Comparison of ENCODE assay signal across 8 cellular contexts in genomic region chr4:3041192-3042142, GRCh38. TPM values are rescaled to one million over a fixed set of nuclear protein-coding genes. Genes with fewer than 3 reads are reported as not detected.
DNase-seq lines count a peak whose midpoint lies in the region; ATAC-seq, FAIRE-seq and TF ChIP-seq lines count a peak whose summit lies in the region.

No MANE protein-coding gene starts in this region.

- no peak overlapping the region for H3K27ac Mint-ChIP-seq in nephron progenitor cell

- CTCF ChIA-PET in AG04450 (lab: Charles Lee): no interaction called here

- TF ChIP-seq CTCF in AG04450 (IDR thresholded peaks at IDR 0.05; ENCODE audit: low read depth, low read length): no peak
- TF ChIP-seq CTCF in OCI-LY3 (IDR thresholded peaks at IDR 0.05; ENCODE audit: low read depth, low read length): no peak
- TF ChIP-seq CTCF in nephron progenitor cell (IDR thresholded peaks at IDR 0.05): no peak

- H3K27me3 ChIP-seq in AG04450 (ENCODE audit: control insufficient read depth, insufficient read depth, low read length) (peaks cover 20% of the 10 kb centered on the region), OCI-LY3 (ENCODE audit: low read depth, low read length) (peaks cover 30% of the 10 kb centered on the region), small intestine (ENCODE audit: control insufficient read depth in 2 of 2, insufficient read depth in 2 of 2, low read length in 2 of 2) (no peaks in the 10 kb centered on the region)

- H3K9me3 ChIP-seq in AG04450 (ENCODE audit: control insufficient read depth, insufficient read depth, low read length) (no peaks in the 10 kb centered on the region), OCI-LY3 (ENCODE audit: insufficient read depth, low read length) (no peaks in the 10 kb centered on the region), small intestine (ENCODE audit: control insufficient read depth, low read depth) (no peaks in the 10 kb centered on the region)

- H3K4me3 ChIP-seq in AG04450 (ENCODE audit: low read depth, low read length) (peak overlapping the region; percentile 38), OCI-LY3 (ENCODE audit: low read length) (peak overlapping the region; percentile 83), small intestine (ENCODE audit: low read depth in 1 of 2, low read length in 2 of 2) (peak overlapping the region; percentile 25 to 50)

- H3K36me3 ChIP-seq in OCI-LY3 (replicated peaks; ENCODE audit: low read depth, low read length) (no peaks in the 10 kb centered on the region), small intestine (ENCODE audit: control insufficient read depth in 2 of 2, insufficient read depth in 2 of 2, low read length in 2 of 2) (no peaks in the 10 kb centered on the region)

- DNase-seq in AG04450 (ENCODE audit: low read depth, low spot score) (no peak), left ventricle myocardium superior (peak; percentile 75), small intestine (peak; percentile 64), nephron progenitor cell (no peak), ecto neural progenitor cell (ENCODE audit: low spot score) (no peak)
- peak; percentile 44 for DNase-seq in activated naive CD4-positive, alpha-beta T cell treated with anti-CD3 and anti-CD28 coated beads, Interleukin-2, amount 50 U/mL, for 16 hours

- FAIRE-seq in small intestine (lab: Jason Lieb, UNC): no peak

- H3K4me1 ChIP-seq in OCI-LY3 (ENCODE audit: low read length): peaks cover 52% of the 10 kb centered on the region
- H3K4me1 ChIP-seq in small intestine (ENCODE audit: control insufficient read depth in 2 of 2, insufficient read depth in 1 of 2, low read depth in 1 of 2, low read length in 1 of 2): peaks cover 0 to 4% of the 10 kb centered on the region in 2 donors

- H4K20me1 ChIP-seq in OCI-LY3 (ENCODE audit: insufficient read depth, low read length): no peaks in the 10 kb centered on the region

- peaks cover 38% of the 10 kb centered on the region for H3K27me3 Mint-ChIP-seq in nephron progenitor cell (ENCODE audit: low read depth, poor library complexity)

- H3K36me3 Mint-ChIP-seq in nephron progenitor cell (ENCODE audit: low read depth): no peaks in the 10 kb centered on the region

- intact Hi-C loops in left ventricle myocardium superior (cut with micrococcal nuclease): no loop called here

- no peaks in the 10 kb centered on the region for H3K9me3 Mint-ChIP-seq in nephron progenitor cell

- peak; percentile 59 for ATAC-seq in left ventricle myocardium superior

- 24 to 41% (median 31%) methylated on average over 54 to 57 of the region's 57 CpGs for WGBS in small intestine, 3 donors

- peak; percentile 60 for TF ChIP-seq POLR2A in GM19099 (IDR thresholded peaks at IDR 0.05; ENCODE audit: extremely low read depth, insufficient read length, low read depth)

- peak overlapping the region; percentile 84 for H2AFZ ChIP-seq in OCI-LY3 (ENCODE audit: low read depth, low read length)

- H3K27ac ChIP-seq in AG04450 (ENCODE audit: low read depth, low read length) (no peak overlapping the region), OCI-LY3 (ENCODE audit: low read length) (no peak overlapping the region), small intestine (ENCODE audit: low read depth in 1 of 2, low read length in 1 of 2) (peak overlapping the region; percentile 69 to 85)

- POLR2A ChIA-PET in AG04450 (lab: Yijun Ruan, JAX): interaction anchor here (0.9 kb wide), 1 partner anchor 78 kb away, joined by 3 read pairs; the partner anchor contains the start of genes GRK4 and NOP14

- H3K4me2 ChIP-seq in OCI-LY3 (ENCODE audit: low read length): peak overlapping the region; percentile 94

- H3K79me2 ChIP-seq in OCI-LY3 (ENCODE audit: low read length): no peaks in the 10 kb centered on the region

- H3K9ac ChIP-seq in OCI-LY3 (ENCODE audit: low read length): peak overlapping the region; percentile 60

- H3K4me1 Mint-ChIP-seq in nephron progenitor cell: peaks cover 8% of the 10 kb centered on the region

- no peak overlapping the region for H3K4me3 Mint-ChIP-seq in nephron progenitor cell

RNA-seq across cellular contexts. Expression of gene HTT-AS, which starts 32.9 kb away (rescaled TPM):
- polyA plus RNA-seq in AG04450 (2011; rRNA removed) (not detected in 2 replicates), small intestine (not detected)
- not detected in 2 replicates for polyA minus RNA-seq in AG04450 (2011; rRNA and poly(A)+ RNA removed)
- not detected for total RNA-seq in left ventricle myocardium superior

RNA-seq across cellular contexts. Expression of gene HTT, which starts 33.0 kb away (rescaled TPM):
- polyA plus RNA-seq in AG04450 (2011; rRNA removed) (14.5 and 17.2 TPM in 2 replicates), small intestine (10 to 100 TPM; 10.3 to 18.9 (median 10.8) TPM)
- polyA minus RNA-seq in AG04450 (2011; rRNA and poly(A)+ RNA removed): 93.1 and 121 TPM in 2 replicates
- 25.9 TPM for total RNA-seq in left ventricle myocardium superior

Comparison
In these comparisons a context has a peak if more than half of its experiments do, and no peak if none do; other contexts are left out.
1. DNase-seq: peak in activated naive CD4-positive, alpha-beta T cell treated with anti-CD3 and anti-CD28 coated beads, Interleukin-2, amount 50 U/mL, for 16 hours (single experiment), left ventricle myocardium superior (single experiment) and small intestine (single experiment); none in AG04450 (single experiment), nephron progenitor cell (single experiment) and ecto neural progenitor cell (single experiment).
2. H3K27ac ChIP-seq: peak in small intestine (2 of 2); none in AG04450 (single experiment) and OCI-LY3 (single experiment).
3. Peak in every context shown above with its lines, with median percentiles within 50 percentile points of each other: H3K4me3 ChIP-seq.